In the genomic region with DNA sequence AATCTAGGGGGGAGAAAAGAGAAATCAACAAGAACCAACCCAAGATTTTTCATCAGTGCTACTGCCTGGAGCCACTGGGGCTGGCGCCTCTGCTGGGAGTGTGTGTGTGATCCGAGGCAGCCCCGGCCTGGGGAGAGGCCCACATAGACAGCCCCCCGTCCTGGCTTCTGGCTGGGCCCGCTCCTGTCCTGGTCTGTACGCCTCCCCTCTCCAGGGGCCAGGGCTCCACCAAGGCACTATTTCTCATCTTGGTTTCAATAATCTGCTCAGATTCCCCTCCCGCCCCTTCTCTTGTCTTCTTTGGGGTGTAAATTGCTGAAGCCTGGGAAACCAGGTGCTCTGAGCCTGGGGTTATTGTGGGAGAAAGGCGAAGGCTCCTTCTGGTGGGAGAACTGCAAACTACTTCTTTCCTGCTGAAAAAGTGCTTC, we compare ENCODE assay signal across 10 cellular contexts. TPM values are rescaled to one million over a fixed set of nuclear protein-coding genes. Genes with fewer than 3 reads are reported as not detected.
DNase-seq lines count a peak whose midpoint lies in the region; ATAC-seq and TF ChIP-seq lines count a peak whose summit lies in the region.
"Had no signal": no experiment of that assay in that cellular context is flagged by ENCODE, and none has a peak within 500 bp of the region (broad histone marks: within the 10 kb centered on the region; RNA-seq: fewer than 3 reads in every experiment).

No MANE protein-coding gene starts in this region.

- H3K9me3 ChIP-seq in heart right ventricle (no peaks in the 10 kb centered on the region), aorta (ENCODE audit: control insufficient read depth, low read length) (no peaks in the 10 kb centered on the region)

- H3K27ac Mint-ChIP-seq in neural crest cell (ENCODE audit: unreplicated experiment): peak overlapping the region; percentile 75
- H3K27ac Mint-ChIP-seq: activated naive CD4-positive, alpha-beta T cell treated with anti-CD3 and anti-CD28 coated beads for 36 hours had no signal

- H3K4me1 ChIP-seq in heart right ventricle (peaks cover 45 to 84% (median 72%) of the 10 kb centered on the region in 9 donors), aorta (ENCODE audit: control insufficient read depth in 1 of 2, insufficient read depth in 2 of 2, low read length in 2 of 2) (peaks cover 0 to 4% of the 10 kb centered on the region in 2 donors)

- ATAC-seq in heart right ventricle (no peak), aorta (ENCODE audit: low FRiP score) (no peak)

- no peaks in the 10 kb centered on the region for H3K9me3 Mint-ChIP-seq in neural crest cell
- H3K9me3 Mint-ChIP-seq: activated naive CD4-positive, alpha-beta T cell treated with anti-CD3 and anti-CD28 coated beads for 36 hours had no signal

- TF ChIP-seq CTCF in heart right ventricle (IDR thresholded peaks at IDR 0.05) (peak in 2 of 9 donors; percentile 27 to 46), neural crest cell (conservative IDR thresholded peaks at IDR 0.05) (peak; percentile 9), lower leg skin (IDR thresholded peaks at IDR 0.05) (no peak)

- H3K36me3 ChIP-seq in heart right ventricle: no peaks in the 10 kb centered on the region
- H3K36me3 ChIP-seq in aorta (ENCODE audit: control insufficient read depth in 1 of 2, insufficient read depth in 2 of 2, low read length in 1 of 2): no peaks in the 10 kb centered on the region

- H3K27ac ChIP-seq in heart right ventricle (peak overlapping the region; percentile 3 to 99 (median 96)), aorta (ENCODE audit: low read depth in 1 of 2, low read length in 2 of 2) (peak overlapping the region; percentile 16 to 60)

- peak overlapping the region; percentile 99 for H3K4me3 Mint-ChIP-seq in neural crest cell
- H3K4me3 Mint-ChIP-seq: activated naive CD4-positive, alpha-beta T cell treated with anti-CD3 and anti-CD28 coated beads for 36 hours had no signal

- H3K4me3 ChIP-seq in heart right ventricle: peak overlapping the region in 7 of 10 donors; percentile 19 to 75 (median 29)
- H3K4me3 ChIP-seq in aorta (ENCODE audit: low read length in 2 of 2): no peak overlapping the region
- H3K4me3 ChIP-seq in lower leg skin (ENCODE audit: low read depth, poor library complexity, severe bottlenecking): no peak overlapping the region

- peaks cover 68% of the 10 kb centered on the region for H3K4me1 Mint-ChIP-seq in neural crest cell

- H3K36me3 Mint-ChIP-seq in neural crest cell (ENCODE audit: low read depth): peaks cover 8% of the 10 kb centered on the region

- peaks cover 19% of the 10 kb centered on the region for H3K27me3 Mint-ChIP-seq in neural crest cell (ENCODE audit: low read depth)

- 57 to 74% methylated on average over 8 of the region's 8 CpGs for WGBS in heart right ventricle, 2 donors
- WGBS in aorta, 2 donors: 48 to 53% methylated on average over 8 of the region's 8 CpGs
- WGBS in lower leg skin, 2 donors: 56 to 64% methylated on average over 8 of the region's 8 CpGs

- no peak for TF ChIP-seq POLR2A in lower leg skin (IDR thresholded peaks at IDR 0.05)

- DNase-seq in heart right ventricle (no peak), cardiac septum (ENCODE audit: low spot score) (no peak), epidermal melanocyte (ENCODE audit: insufficient read length, low spot score) (peak; percentile 64), neural crest cell (ENCODE audit: low read depth, low spot score) (no peak), aorta (no peak), mesenteric fat pad (ENCODE audit: low spot score) (no peak), MV-4-11 (lab: John Stamatoyannopoulos, UW) (no peak), lower leg skin (ENCODE audit: low spot score in 2 of 2) (no peak)
- DNase-seq: activated CD4-positive, CD25-positive, alpha-beta regulatory T cell; activated naive CD4-positive, alpha-beta T cell treated with anti-CD3 and anti-CD28 coated beads for 36 hours had no signal

- intact Hi-C loops in heart right ventricle (cut with DNase I): loop anchor here in 4 of 10 donors (5.0 to 10.0 kb wide), 3 partner anchors 79 to 111 kb away; no protein-coding TSS in a partner anchor
- intact Hi-C loops in cardiac septum (cut with DNase I): no loop called here
- intact Hi-C loops in aorta (cut with DNase I): loop anchor here in 1 of 2 donors (5.0 kb wide), 1 partner anchor 79 kb away; no protein-coding TSS in a partner anchor
- intact Hi-C loops in lower leg skin (cut with DNase I; ENCODE audit: low total_unique reads): no loop called here

- H3K27me3 ChIP-seq in heart right ventricle (peaks cover 0 to 18% (median 0%) of the 10 kb centered on the region in 7 donors), aorta (ENCODE audit: control insufficient read depth in 1 of 2, insufficient read depth in 2 of 2, low read length in 1 of 2) (no peaks in the 10 kb centered on the region)

RNA-seq across cellular contexts. Expression of a gene that starts 7.8 kb away (rescaled TPM):
- 10 to 100 TPM in 2 of 10 donors, 1 to 10 TPM in 8; 6.3 to 11.1 (median 9.2) TPM for total RNA-seq in heart right ventricle
- 10 to 100 TPM in 1 of 2 donors, 1 to 10 TPM in 1; 4.8 to 13.1 TPM for polyA plus RNA-seq in heart right ventricle
- 13.5 TPM for total RNA-seq in cardiac septum
- 57.4 and 61.3 TPM in 2 replicates for total RNA-seq in neural crest cell
- total RNA-seq in aorta: 10 to 100 TPM; 22.8 to 49.3 TPM
- polyA plus RNA-seq in aorta: 10 to 100 TPM in 1 of 2 donors, 1 to 10 TPM in 1; 3.9 to 16.8 TPM
- 11.0 TPM for total RNA-seq in mesenteric fat pad
- 10 to 100 TPM in 2 of 4 donors, 1 to 10 TPM in 2; 4.1 to 14.2 (median 10.0) TPM for total RNA-seq in lower leg skin

Comparison
In these comparisons a context has a peak if more than half of its experiments do, and no peak if none do; other contexts are left out.
1. H3K4me3 ChIP-seq: peak in heart right ventricle (7 of 10); none in aorta (0 of 2) and lower leg skin (single experiment).